Comparison of ENCODE assay signal across 31 cellular contexts in genomic region chrX:46954716-46955115, GRCh38.
"Had no signal": no experiment of that assay in that cellular context is flagged by ENCODE, and none has a peak within 500 bp of the region (broad histone marks: within the 10 kb centered on the region; RNA-seq: fewer than 3 reads in every experiment).

No MANE protein-coding gene starts in this region.

- H3K4me3 ChIP-seq: heart right ventricle, lower lobe of right lung, mucosa of descending colon, ovary, psoas muscle, smooth muscle cell, testis, transverse colon, uterus had no signal

- H3K27me3 ChIP-seq: ovary, testis, transverse colon, uterus had no signal

- H3K4me1 Mint-ChIP-seq: activated naive CD4-positive, alpha-beta T cell treated with anti-CD3 and anti-CD28 coated beads, Interleukin-2, amount 10 ng/mL, durations not matched to agents 7 days and 5 days; activated naive CD8-positive, alpha-beta T cell treated with anti-CD3 and anti-CD28 coated beads, Interleukin-2, amount 10 ng/mL, durations not matched to agents 7 days and 5 days had no signal

- H3K27ac Mint-ChIP-seq: activated CD4-positive, alpha-beta memory T cell treated with anti-CD3 and anti-CD28 coated beads, Interleukin-2, amount 10 ng/mL, durations not matched to agents 7 days and 5 days; activated CD4-positive, alpha-beta T cell treated with anti-CD3 and anti-CD28 coated beads, Interleukin-2, amount 10 ng/mL, durations not matched to agents 7 days and 5 days; activated naive CD4-positive, alpha-beta T cell treated with anti-CD3 and anti-CD28 coated beads, Interleukin-2, amount 10 ng/mL, durations not matched to agents 7 days and 5 days; activated naive CD8-positive, alpha-beta T cell treated with anti-CD3 and anti-CD28 coated beads, Interleukin-2, amount 10 ng/mL, durations not matched to agents 7 days and 5 days; activated T-cell treated with anti-CD3 and anti-CD28 coated beads, Interleukin-2, amount 50 U/mL, for 24 hours; natural killer cell treated with Interleukin-12 subunit alpha and Interleukin-12 subunit beta and Interleukin-15 and Interleukin-18, amount 100 ng/mL, for 72 hours; T-helper 1 cell treated with Interleukin-12 subunit alpha and Interleukin-12 subunit beta and Interleukin-4 antibody, amounts not matched to agents 30 μg/mL and 1 μg/mL, for 36 hours had no signal

- H3K27me3 Mint-ChIP-seq: activated CD4-positive, alpha-beta memory T cell treated with anti-CD3 and anti-CD28 coated beads, Interleukin-2, amount 10 ng/mL, durations not matched to agents 7 days and 5 days; activated CD4-positive, alpha-beta T cell treated with anti-CD3 and anti-CD28 coated beads, Interleukin-2, amount 10 ng/mL, durations not matched to agents 7 days and 5 days; activated naive CD4-positive, alpha-beta T cell treated with anti-CD3 and anti-CD28 coated beads, Interleukin-2, amount 10 ng/mL, durations not matched to agents 7 days and 5 days; dendritic cell treated with granulocyte-macrophage colony-stimulating factor and Interleukin-4, amounts not matched to agents 40 ng/mL and 50 ng/mL, for 4 days had no signal

- H3K4me1 ChIP-seq: psoas muscle, uterus had no signal

- H3K36me3 Mint-ChIP-seq: activated naive CD4-positive, alpha-beta T cell treated with anti-CD3 and anti-CD28 coated beads, Interleukin-2, amount 10 ng/mL, durations not matched to agents 7 days and 5 days; activated naive CD8-positive, alpha-beta T cell treated with anti-CD3 and anti-CD28 coated beads, Interleukin-2, amount 10 ng/mL, durations not matched to agents 7 days and 5 days; natural killer cell treated with Interleukin-12 subunit alpha and Interleukin-12 subunit beta and Interleukin-15 and Interleukin-18, amount 100 ng/mL, for 72 hours had no signal

- ATAC-seq: esophagus mucosa; heart right ventricle; lower lobe of right lung; mucosa of descending colon; natural killer cell treated with Interleukin-12 subunit alpha and Interleukin-12 subunit beta and Interleukin-15 and Interleukin-18, amount 100 ng/mL, for 72 hours; psoas muscle had no signal

- H3K9me3 Mint-ChIP-seq: activated CD4-positive, alpha-beta memory T cell treated with anti-CD3 and anti-CD28 coated beads, Interleukin-2, amount 10 ng/mL, durations not matched to agents 7 days and 5 days; activated CD4-positive, alpha-beta T cell treated with anti-CD3 and anti-CD28 coated beads, Interleukin-2, amount 10 ng/mL, durations not matched to agents 7 days and 5 days; activated naive CD4-positive, alpha-beta T cell treated with anti-CD3 and anti-CD28 coated beads, Interleukin-2, amount 10 ng/mL, durations not matched to agents 7 days and 5 days; activated naive CD8-positive, alpha-beta T cell treated with anti-CD3 and anti-CD28 coated beads, Interleukin-2, amount 10 ng/mL, durations not matched to agents 7 days and 5 days; activated T-cell treated with anti-CD3 and anti-CD28 coated beads, Interleukin-2, amount 50 U/mL, for 24 hours; dendritic cell treated with granulocyte-macrophage colony-stimulating factor and Interleukin-4, amounts not matched to agents 40 ng/mL and 50 ng/mL, for 4 days; natural killer cell treated with Interleukin-12 subunit alpha and Interleukin-12 subunit beta and Interleukin-15 and Interleukin-18, amount 100 ng/mL, for 72 hours; T-helper 1 cell treated with Interleukin-12 subunit alpha and Interleukin-12 subunit beta and Interleukin-4 antibody, amounts not matched to agents 30 μg/mL and 1 μg/mL, for 36 hours had no signal

- H3K4me3 Mint-ChIP-seq: activated CD4-positive, alpha-beta memory T cell treated with anti-CD3 and anti-CD28 coated beads, Interleukin-2, amount 10 ng/mL, durations not matched to agents 7 days and 5 days; activated CD4-positive, alpha-beta T cell treated with anti-CD3 and anti-CD28 coated beads, Interleukin-2, amount 10 ng/mL, durations not matched to agents 7 days and 5 days; activated naive CD4-positive, alpha-beta T cell treated with anti-CD3 and anti-CD28 coated beads, Interleukin-2, amount 10 ng/mL, durations not matched to agents 7 days and 5 days; activated naive CD8-positive, alpha-beta T cell treated with anti-CD3 and anti-CD28 coated beads, Interleukin-2, amount 10 ng/mL, durations not matched to agents 7 days and 5 days; activated T-cell treated with anti-CD3 and anti-CD28 coated beads, Interleukin-2, amount 50 U/mL, for 24 hours; dendritic cell treated with granulocyte-macrophage colony-stimulating factor and Interleukin-4, amounts not matched to agents 40 ng/mL and 50 ng/mL, for 4 days; natural killer cell treated with Interleukin-12 subunit alpha and Interleukin-12 subunit beta and Interleukin-15 and Interleukin-18, amount 100 ng/mL, for 72 hours; T-helper 1 cell treated with Interleukin-12 subunit alpha and Interleukin-12 subunit beta and Interleukin-4 antibody, amounts not matched to agents 30 μg/mL and 1 μg/mL, for 36 hours had no signal

- H3K27ac ChIP-seq: heart right ventricle, lower lobe of right lung, ovary, psoas muscle, testis, transverse colon, WERI-Rb-1 had no signal

- H3K4me2 ChIP-seq: smooth muscle cell had no signal

- DNase-seq: activated CD4-positive, alpha-beta memory T cell treated with anti-CD3 and anti-CD28 coated beads, Interleukin-2, amount 10 ng/mL, durations not matched to agents 7 days and 5 days; activated CD4-positive, alpha-beta T cell treated with anti-CD3 and anti-CD28 coated beads for 1 hour; activated CD4-positive, alpha-beta T cell treated with anti-CD3 and anti-CD28 coated beads, Interleukin-2, amount 10 ng/mL, durations not matched to agents 7 days and 5 days; activated CD8-positive, alpha-beta memory T cell treated with anti-CD3 and anti-CD28 coated beads, Interleukin-2, amount 50 U/mL, for 48 hours; activated gamma-delta T cell; activated naive CD4-positive, alpha-beta T cell treated with anti-CD3 and anti-CD28 coated beads, Interleukin-2, amount 10 ng/mL, durations not matched to agents 7 days and 5 days; activated naive CD8-positive, alpha-beta T cell treated with anti-CD3 and anti-CD28 coated beads, Interleukin-2, amount 10 ng/mL, durations not matched to agents 7 days and 5 days; activated T-cell treated with anti-CD3 and anti-CD28 coated beads, Interleukin-2, amount 50 U/mL, for 24 hours; central memory CD4-positive, alpha-beta T cell; endodermal cell; foreskin fibroblast; heart right ventricle; lower lobe of right lung; mesendoderm; mucosa of descending colon; ovary; psoas muscle; stimulated activated CD4-positive, alpha-beta T cell treated with anti-CD3 and anti-CD28 coated beads, Interleukin-1b, Interleukin-23, amount 100 ng/mL, for 48 hours; stimulated activated CD4-positive, alpha-beta T cell treated with anti-CD3 and anti-CD28 coated beads, Interleukin-4, amount 100 ng/mL, for 4 hours; stimulated activated naive CD4-positive, alpha-beta T cell treated with Interleukin-2 at 50 U/mL for 16 hours; SW 1271; T-helper 9 cell; testis; transverse colon; uterus; WERI-Rb-1 had no signal
